ENCODE assay signal across 1 cellular context in the genomic region with DNA sequence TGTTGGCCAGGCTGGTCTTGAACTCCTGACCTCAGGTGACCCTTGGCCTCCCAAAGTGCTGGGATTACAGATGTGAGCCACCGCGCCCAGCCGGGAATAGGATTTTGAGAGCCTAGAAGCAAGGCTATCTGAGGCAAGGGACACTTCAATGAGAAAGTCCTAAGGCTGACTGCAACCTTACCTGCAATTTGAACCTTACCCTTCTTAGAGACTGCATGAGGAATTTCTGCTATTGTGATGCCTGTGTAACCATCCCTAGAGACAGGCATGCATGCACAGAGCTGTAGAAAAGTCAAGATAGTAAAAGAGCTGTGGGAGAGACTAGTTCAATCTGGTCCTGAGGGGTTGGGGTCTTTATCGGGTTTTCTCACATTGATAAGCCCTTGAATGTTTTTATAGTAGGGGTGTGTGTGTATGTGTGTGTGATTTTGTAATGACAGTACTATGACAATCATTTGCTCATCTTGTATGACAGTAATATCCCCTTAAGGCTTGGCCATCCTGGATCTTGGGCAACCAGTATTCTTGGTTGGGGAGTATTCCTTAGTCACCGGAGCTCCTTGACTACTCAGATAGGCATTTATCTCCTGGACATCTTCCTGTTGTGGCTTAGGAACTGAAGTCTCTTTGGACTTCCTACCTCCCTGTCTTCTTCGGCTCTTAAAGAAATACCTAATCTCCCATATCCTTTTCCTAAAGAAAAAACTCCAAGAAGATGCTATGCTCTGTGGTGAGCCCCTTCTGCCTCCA.
TF ChIP-seq lines count a peak whose summit lies in the region.

No MANE protein-coding gene starts in this region.

TF ChIP-seq in GM23338, 12 proteins besides CTCF, POLR2A, EP300 and RAD21 (continued from another document):
- TF ChIP-seq, protein P1, sequence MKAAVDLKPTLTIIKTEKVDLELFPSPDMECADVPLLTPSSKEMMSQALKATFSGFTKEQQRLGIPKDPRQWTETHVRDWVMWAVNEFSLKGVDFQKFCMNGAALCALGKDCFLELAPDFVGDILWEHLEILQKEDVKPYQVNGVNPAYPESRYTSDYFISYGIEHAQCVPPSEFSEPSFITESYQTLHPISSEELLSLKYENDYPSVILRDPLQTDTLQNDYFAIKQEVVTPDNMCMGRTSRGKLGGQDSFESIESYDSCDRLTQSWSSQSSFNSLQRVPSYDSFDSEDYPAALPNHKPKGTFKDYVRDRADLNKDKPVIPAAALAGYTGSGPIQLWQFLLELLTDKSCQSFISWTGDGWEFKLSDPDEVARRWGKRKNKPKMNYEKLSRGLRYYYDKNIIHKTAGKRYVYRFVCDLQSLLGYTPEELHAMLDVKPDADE (IDR thresholded peaks at IDR 0.05): no peak
- no peak for TF ChIP-seq EZH2phosphoT487 (IDR thresholded peaks at IDR 0.05; ENCODE audit: unreplicated experiment)
- TF ChIP-seq NANOG (IDR thresholded peaks at IDR 0.05; ENCODE audit: borderline replicate concordance): no peak
- no peak for TF ChIP-seq EZH2 (IDR thresholded peaks at IDR 0.05; ENCODE audit: low read depth, unreplicated experiment)
- no peak for TF ChIP-seq ZNF114 (CRISPR knock-in tag; IDR thresholded peaks at IDR 0.05)
- TF ChIP-seq, protein P2, sequence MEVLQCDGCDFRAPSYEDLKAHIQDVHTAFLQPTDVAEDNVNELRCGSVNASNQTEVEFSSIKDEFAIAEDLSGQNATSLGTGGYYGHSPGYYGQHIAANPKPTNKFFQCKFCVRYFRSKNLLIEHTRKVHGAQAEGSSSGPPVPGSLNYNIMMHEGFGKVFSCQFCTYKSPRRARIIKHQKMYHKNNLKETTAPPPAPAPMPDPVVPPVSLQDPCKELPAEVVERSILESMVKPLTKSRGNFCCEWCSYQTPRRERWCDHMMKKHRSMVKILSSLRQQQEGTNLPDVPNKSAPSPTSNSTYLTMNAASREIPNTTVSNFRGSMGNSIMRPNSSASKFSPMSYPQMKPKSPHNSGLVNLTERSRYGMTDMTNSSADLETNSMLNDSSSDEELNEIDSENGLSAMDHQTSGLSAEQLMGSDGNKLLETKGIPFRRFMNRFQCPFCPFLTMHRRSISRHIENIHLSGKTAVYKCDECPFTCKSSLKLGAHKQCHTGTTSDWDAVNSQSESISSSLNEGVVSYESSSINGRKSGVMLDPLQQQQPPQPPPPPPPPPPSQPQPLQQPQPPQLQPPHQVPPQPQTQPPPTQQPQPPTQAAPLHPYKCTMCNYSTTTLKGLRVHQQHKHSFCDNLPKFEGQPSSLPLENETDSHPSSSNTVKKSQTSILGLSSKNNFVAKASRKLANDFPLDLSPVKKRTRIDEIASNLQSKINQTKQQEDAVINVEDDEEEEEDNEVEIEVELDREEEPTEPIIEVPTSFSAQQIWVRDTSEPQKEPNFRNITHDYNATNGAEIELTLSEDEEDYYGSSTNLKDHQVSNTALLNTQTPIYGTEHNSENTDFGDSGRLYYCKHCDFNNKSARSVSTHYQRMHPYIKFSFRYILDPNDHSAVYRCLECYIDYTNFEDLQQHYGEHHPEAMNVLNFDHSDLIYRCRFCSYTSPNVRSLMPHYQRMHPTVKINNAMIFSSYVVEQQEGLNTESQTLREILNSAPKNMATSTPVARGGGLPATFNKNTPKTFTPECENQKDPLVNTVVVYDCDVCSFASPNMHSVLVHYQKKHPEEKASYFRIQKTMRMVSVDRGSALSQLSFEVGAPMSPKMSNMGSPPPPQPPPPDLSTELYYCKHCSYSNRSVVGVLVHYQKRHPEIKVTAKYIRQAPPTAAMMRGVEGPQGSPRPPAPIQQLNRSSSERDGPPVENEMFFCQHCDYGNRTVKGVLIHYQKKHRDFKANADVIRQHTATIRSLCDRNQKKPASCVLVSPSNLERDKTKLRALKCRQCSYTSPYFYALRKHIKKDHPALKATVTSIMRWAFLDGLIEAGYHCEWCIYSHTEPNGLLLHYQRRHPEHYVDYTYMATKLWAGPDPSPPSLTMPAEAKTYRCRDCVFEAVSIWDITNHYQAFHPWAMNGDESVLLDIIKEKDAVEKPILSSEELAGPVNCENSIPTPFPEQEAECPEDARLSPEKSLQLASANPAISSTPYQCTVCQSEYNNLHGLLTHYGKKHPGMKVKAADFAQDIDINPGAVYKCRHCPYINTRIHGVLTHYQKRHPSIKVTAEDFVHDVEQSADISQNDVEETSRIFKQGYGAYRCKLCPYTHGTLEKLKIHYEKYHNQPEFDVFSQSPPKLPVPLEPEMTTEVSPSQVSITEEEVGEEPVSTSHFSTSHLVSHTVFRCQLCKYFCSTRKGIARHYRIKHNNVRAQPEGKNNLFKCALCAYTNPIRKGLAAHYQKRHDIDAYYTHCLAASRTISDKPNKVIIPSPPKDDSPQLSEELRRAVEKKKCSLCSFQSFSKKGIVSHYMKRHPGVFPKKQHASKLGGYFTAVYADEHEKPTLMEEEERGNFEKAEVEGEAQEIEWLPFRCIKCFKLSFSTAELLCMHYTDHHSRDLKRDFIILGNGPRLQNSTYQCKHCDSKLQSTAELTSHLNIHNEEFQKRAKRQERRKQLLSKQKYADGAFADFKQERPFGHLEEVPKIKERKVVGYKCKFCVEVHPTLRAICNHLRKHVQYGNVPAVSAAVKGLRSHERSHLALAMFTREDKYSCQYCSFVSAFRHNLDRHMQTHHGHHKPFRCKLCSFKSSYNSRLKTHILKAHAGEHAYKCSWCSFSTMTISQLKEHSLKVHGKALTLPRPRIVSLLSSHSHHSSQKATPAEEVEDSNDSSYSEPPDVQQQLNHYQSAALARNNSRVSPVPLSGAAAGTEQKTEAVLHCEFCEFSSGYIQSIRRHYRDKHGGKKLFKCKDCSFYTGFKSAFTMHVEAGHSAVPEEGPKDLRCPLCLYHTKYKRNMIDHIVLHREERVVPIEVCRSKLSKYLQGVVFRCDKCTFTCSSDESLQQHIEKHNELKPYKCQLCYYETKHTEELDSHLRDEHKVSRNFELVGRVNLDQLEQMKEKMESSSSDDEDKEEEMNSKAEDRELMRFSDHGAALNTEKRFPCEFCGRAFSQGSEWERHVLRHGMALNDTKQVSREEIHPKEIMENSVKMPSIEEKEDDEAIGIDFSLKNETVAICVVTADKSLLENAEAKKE (CRISPR knock-in tag; IDR thresholded peaks at IDR 0.05): no peak
- TF ChIP-seq JUNB (IDR thresholded peaks at IDR 0.05; ENCODE audit: unreplicated experiment): no peak
